21 cellular contexts compared by ENCODE assay signal in the genomic region with DNA sequence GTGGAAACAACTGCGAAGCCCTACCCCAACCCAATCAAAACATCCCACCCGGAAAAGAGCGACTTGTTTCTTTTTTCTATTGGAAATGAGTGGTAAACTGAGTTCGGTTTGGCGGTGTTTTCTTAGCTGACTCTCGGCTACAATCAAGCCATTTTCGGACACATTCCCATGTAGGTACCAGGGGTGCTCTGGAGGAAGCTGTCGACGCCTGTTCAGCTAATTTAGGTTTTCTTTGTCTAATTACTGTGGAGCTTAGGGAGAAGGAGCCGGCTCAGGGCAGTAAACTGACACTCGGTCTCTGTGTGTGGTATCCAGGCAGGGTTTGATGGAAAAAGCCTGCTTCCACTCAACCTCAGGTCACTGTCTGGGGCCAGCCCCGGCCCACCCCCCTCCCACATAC. TPM values are rescaled to one million over a fixed set of nuclear protein-coding genes. Genes with fewer than 3 reads are reported as not detected.
DNase-seq lines count a peak whose midpoint lies in the region; ATAC-seq and TF ChIP-seq lines count a peak whose summit lies in the region.
"Had no signal": no experiment of that assay in that cellular context is flagged by ENCODE, and none has a peak within 500 bp of the region (broad histone marks: within the 10 kb centered on the region; RNA-seq: fewer than 3 reads in every experiment).

No MANE protein-coding gene starts in this region.

- H3K27me3 ChIP-seq in CD4-positive, alpha-beta T cell (ENCODE audit: control insufficient read depth, insufficient read depth, low read length) = peaks cover 85% of the 10 kb centered on the region
- H3K27me3 ChIP-seq in Peyer's patch (peaks cover 0 to 39% of the 10 kb centered on the region in 2 donors), rectal smooth muscle tissue (ENCODE audit: control insufficient read depth, insufficient read depth, low read length) (peaks cover 27% of the 10 kb centered on the region), MM.1S (replicated peaks; ENCODE audit: insufficient read depth, low read length) (peaks cover 81% of the 10 kb centered on the region), heart right ventricle (peaks cover 31 to 96% (median 94%) of the 10 kb centered on the region in 7 donors)

- H3K79me2 ChIP-seq in MM.1S (ENCODE audit: low read length) = no peaks in the 10 kb centered on the region
- H3K79me2 ChIP-seq: parathyroid adenoma had no signal

- ATAC-seq in CD4-positive, alpha-beta T cell (ENCODE audit: poor library complexity) = no peak
- ATAC-seq in heart right ventricle (no peak), GM18511 (IDR thresholded peaks at IDR 0.05; ENCODE audit: unreplicated experiment) (no peak)
- ATAC-seq: activated CD8-positive, alpha-beta memory T cell treated with anti-CD3 and anti-CD28 coated beads, Interleukin-2, amount 10 ng/mL, durations not matched to agents 7 days and 5 days had no signal

- peaks cover 41% of the 10 kb centered on the region for H3K4me1 Mint-ChIP-seq in CD4-positive, alpha-beta T cell (ENCODE audit: low read depth)

- no peaks in the 10 kb centered on the region for H3K9me3 Mint-ChIP-seq in CD4-positive, alpha-beta T cell

- intact Hi-C loops in CD4-positive, alpha-beta T cell (cut with DNase I, micrococcal nuclease) = no loop called here
- intact Hi-C loops in heart right ventricle (cut with DNase I) = loop anchor here in 4 of 10 donors (10.0 kb wide), 4 partner anchors 273 to 793 kb away; no protein-coding TSS in a partner anchor

- peaks cover 82% of the 10 kb centered on the region for H3K27me3 Mint-ChIP-seq in CD4-positive, alpha-beta T cell

- DNase-seq in CD4-positive, alpha-beta T cell = no peak
- DNase-seq in Peyer's patch (no peak), foreskin fibroblast (no peak), MM.1S (no peak), heart right ventricle (no peak), NCI-H146 (lab: John Stamatoyannopoulos, UW) (no peak)
- DNase-seq: activated CD4-positive, alpha-beta T cell treated with anti-CD3 and anti-CD28 coated beads for 4 hours; activated CD8-positive, alpha-beta memory T cell treated with anti-CD3 and anti-CD28 coated beads, Interleukin-2, amount 10 ng/mL, durations not matched to agents 7 days and 5 days; CD8-positive, alpha-beta memory T cell; GM23248; naive B cell; NCI-H1048; NCI-H2081 treated with DMSO at 0.1 percent for 48 hours; NCI-H510A; stimulated activated CD4-positive, alpha-beta T cell treated with anti-CD3 and anti-CD28 coated beads, Interleukin-2, amount 100 ng/mL, for 48 hours had no signal

- H3K4me2 ChIP-seq in MM.1S (ENCODE audit: low read depth, low read length) = no peak overlapping the region

- H4K20me1 ChIP-seq in MM.1S (ENCODE audit: insufficient read depth, low read length) = no peaks in the 10 kb centered on the region

- no peak overlapping the region for H3K27ac ChIP-seq in CD4-positive, alpha-beta T cell (ENCODE audit: low read depth, low read length)
- H3K27ac ChIP-seq in Peyer's patch (peak overlapping the region in 3 of 4 donors; percentile 42 to 90 (median 88)), rectal smooth muscle tissue (ENCODE audit: low read depth, low read length) (peak overlapping the region; percentile 86), MM.1S (ENCODE audit: low read length) (no peak overlapping the region), heart right ventricle (no peak overlapping the region)
- H3K27ac ChIP-seq: breast epithelium, GM23248, parathyroid adenoma, RWPE1 had no signal

- H3K27ac Mint-ChIP-seq in CD4-positive, alpha-beta T cell = no peak overlapping the region
- H3K27ac Mint-ChIP-seq: activated CD8-positive, alpha-beta memory T cell treated with anti-CD3 and anti-CD28 coated beads, Interleukin-2, amount 10 ng/mL, durations not matched to agents 7 days and 5 days had no signal

- CTCF ChIA-PET in CD4-positive, alpha-beta T cell (lab: Charles Lee) = interaction anchor here (1.9 kb wide), 1 partner anchor 9 kb away, joined by 8 read pairs; no protein-coding TSS in a partner anchor

- H3K36me3 ChIP-seq in Peyer's patch = no peaks in the 10 kb centered on the region
- no peaks in the 10 kb centered on the region for H3K36me3 ChIP-seq in rectal smooth muscle tissue (ENCODE audit: control insufficient read depth, insufficient read depth, low read length)
- H3K36me3 ChIP-seq in MM.1S (replicated peaks; ENCODE audit: insufficient read depth, low read length) = no peaks in the 10 kb centered on the region
- no peaks in the 10 kb centered on the region for H3K36me3 ChIP-seq in heart right ventricle
- H3K36me3 ChIP-seq: breast epithelium had no signal

- H3K9me2 ChIP-seq in MM.1S (replicated peaks; ENCODE audit: insufficient read depth, low read length) = no peaks in the 10 kb centered on the region

- no peaks in the 10 kb centered on the region for H3F3A ChIP-seq in MM.1S (ENCODE audit: insufficient read depth, low read length)

- WGBS in heart right ventricle, 2 donors = 30 to 38% methylated on average over 12 of the region's 12 CpGs

- H3K9ac ChIP-seq in rectal smooth muscle tissue (ENCODE audit: low read length) = no peak overlapping the region
- no peak overlapping the region for H3K9ac ChIP-seq in MM.1S (ENCODE audit: low read length)
- H3K9ac ChIP-seq: GM23248, parathyroid adenoma had no signal

- no peak for TF ChIP-seq POLR2A in Peyer's patch (IDR thresholded peaks at IDR 0.05)

- H3K9me3 ChIP-seq in CD4-positive, alpha-beta T cell (ENCODE audit: control insufficient read depth, low read length) = no peaks in the 10 kb centered on the region
- H3K9me3 ChIP-seq in Peyer's patch (no peaks in the 10 kb centered on the region), MM.1S (replicated peaks; ENCODE audit: insufficient read depth, low read length) (no peaks in the 10 kb centered on the region), heart right ventricle (no peaks in the 10 kb centered on the region)
- H3K9me3 ChIP-seq: breast epithelium had no signal

- H3K4me3 Mint-ChIP-seq in CD4-positive, alpha-beta T cell = peak overlapping the region; percentile 31
- H3K4me3 Mint-ChIP-seq: activated CD8-positive, alpha-beta memory T cell treated with anti-CD3 and anti-CD28 coated beads, Interleukin-2, amount 10 ng/mL, durations not matched to agents 7 days and 5 days had no signal

- peaks cover 0 to 17% (median 6%) of the 10 kb centered on the region in 4 donors for H3K4me1 ChIP-seq in Peyer's patch
- H3K4me1 ChIP-seq in rectal smooth muscle tissue (ENCODE audit: control insufficient read depth, insufficient read depth, low read length) = peaks cover 4% of the 10 kb centered on the region
- H3K4me1 ChIP-seq in MM.1S (ENCODE audit: low read length) = no peaks in the 10 kb centered on the region
- H3K4me1 ChIP-seq in heart right ventricle = peaks cover 9 to 43% (median 26%) of the 10 kb centered on the region in 9 donors
- H3K4me1 ChIP-seq: parathyroid adenoma had no signal

- no peak for TF ChIP-seq CTCF in CD4-positive, alpha-beta T cell (IDR thresholded peaks at IDR 0.05)
- TF ChIP-seq CTCF in Peyer's patch (IDR thresholded peaks at IDR 0.05) = no peak
- TF ChIP-seq CTCF in foreskin fibroblast (IDR thresholded peaks at IDR 0.05; ENCODE audit: low read depth, low read length) = no peak
- no peak for TF ChIP-seq CTCF in MM.1S (IDR thresholded peaks at IDR 0.05; ENCODE audit: low read length)
- no peak for TF ChIP-seq CTCF in heart right ventricle (IDR thresholded peaks at IDR 0.05)

- H2AFZ ChIP-seq in MM.1S (ENCODE audit: low read length) = no peak overlapping the region
- H2AFZ ChIP-seq: GM23248, parathyroid adenoma had no signal

- H3K4me3 ChIP-seq in Peyer's patch (peak overlapping the region in 2 of 4 donors; percentile 34 to 61), foreskin fibroblast (ENCODE audit: low read depth in 1 of 2, low read length in 2 of 2) (peak overlapping the region; percentile 45 to 65), rectal smooth muscle tissue (ENCODE audit: low read length) (peak overlapping the region; percentile 7), MM.1S (ENCODE audit: low read length) (no peak overlapping the region), heart right ventricle (no peak overlapping the region)
- H3K4me3 ChIP-seq: GM23248 had no signal

- POLR2A ChIA-PET in CD4-positive, alpha-beta T cell (lab: Charles Lee) = no interaction called here

- H3K36me3 Mint-ChIP-seq in CD4-positive, alpha-beta T cell (ENCODE audit: low read depth) = no peaks in the 10 kb centered on the region
- H3K36me3 Mint-ChIP-seq: activated CD8-positive, alpha-beta memory T cell treated with anti-CD3 and anti-CD28 coated beads, Interleukin-2, amount 10 ng/mL, durations not matched to agents 7 days and 5 days; CD8-positive, alpha-beta memory T cell had no signal

RNA-seq across cellular contexts. Expression of a gene that starts 1.7 kb away (rescaled TPM):
- not detected for total RNA-seq in CD4-positive, alpha-beta T cell
- total RNA-seq in Peyer's patch (10 to 100 TPM in 1 of 4 donors, 1 to 10 TPM in 3; 4.0 to 14.0 (median 8.0) TPM), heart right ventricle (under 1 TPM in 7 of 10 donors, not detected in 3; 0.10 to 0.18 (median 0.14) TPM)
- polyA plus RNA-seq in heart right ventricle = under 1 TPM; 0.15 to 0.16 TPM
- total RNA-seq: activated CD8-positive, alpha-beta memory T cell treated with anti-CD3 and anti-CD28 coated beads, Interleukin-2, amount 10 ng/mL, durations not matched to agents 7 days and 5 days; CD8-positive, alpha-beta memory T cell had no signal
- polyA plus RNA-seq: CD8-positive, alpha-beta memory T cell; liver had no signal

Comparison
In these comparisons a context has a peak if more than half of its experiments do, and no peak if none do; other contexts are left out.
1. H3K27ac ChIP-seq: peak in Peyer's patch (3 of 4) and rectal smooth muscle tissue (single experiment); none in CD4-positive, alpha-beta T cell (single experiment), MM.1S (single experiment) and heart right ventricle (0 of 10).
2. H3K4me3 ChIP-seq: peak in foreskin fibroblast (2 of 2) and rectal smooth muscle tissue (single experiment); none in MM.1S (single experiment) and heart right ventricle (0 of 10).
3. RNA of a gene that starts 1.7 kb away (total RNA-seq): 4.0 to 14.0 TPM in Peyer's patch; 0.10 to 0.18 TPM in heart right ventricle and not detected in CD4-positive, alpha-beta T cell; every median in the first group is over 4 times any median in the second.